33 cellular contexts compared by ENCODE assay signal in genomic region chr14:24363401-24363800, GRCh38. TPM values are rescaled to one million over a fixed set of nuclear protein-coding genes. Genes with fewer than 3 reads are reported as not detected.
"Had no signal": no experiment of that assay in that cellular context is flagged by ENCODE, and none has a peak within 500 bp of the region (broad histone marks: within the 10 kb centered on the region; RNA-seq: fewer than 3 reads in every experiment).

No MANE protein-coding gene starts in this region.

- H3K27ac ChIP-seq: adrenal gland, ascending aorta, body of pancreas, brain microvascular endothelial cell, breast epithelium, cardiac muscle cell had no signal

- H3K36me3 ChIP-seq: adrenal gland, ascending aorta, brain microvascular endothelial cell, breast epithelium, cardiac muscle cell had no signal

- H3K27me3 ChIP-seq: adrenal gland, ascending aorta, body of pancreas, brain microvascular endothelial cell, breast epithelium had no signal

- H3K4me3 ChIP-seq: adrenal gland, ascending aorta, body of pancreas, breast epithelium, cardiac muscle cell had no signal

- H3K9me3 ChIP-seq: adrenal gland, ascending aorta, body of pancreas, breast epithelium had no signal

- DNase-seq: activated effector memory CD4-positive, alpha-beta T cell treated with anti-CD3 and anti-CD28 coated beads, Interleukin-2, amount 50 U/mL, for 16 hours; activated effector memory CD4-positive, alpha-beta T cell treated with Interleukin-2 at 50 U/mL for 16 hours; activated gamma-delta T cell; activated gamma-delta T cell treated with Interleukin-2 at 50 U/mL for 16 hours; activated naive CD4-positive, alpha-beta T cell; activated naive CD4-positive, alpha-beta T cell treated with anti-CD3 and anti-CD28 coated beads for 36 hours; activated naive CD4-positive, alpha-beta T cell treated with anti-CD3 and anti-CD28 coated beads, Interleukin-2, amount 10 ng/mL, durations not matched to agents 7 days and 5 days; activated naive CD4-positive, alpha-beta T cell treated with anti-CD3 and anti-CD28 coated beads, Interleukin-2, amount 50 U/mL, for 16 hours; activated naive CD4-positive, alpha-beta T cell treated with Interleukin-2 at 50 U/mL for 16 hours; activated naive CD8-positive, alpha-beta T cell treated with anti-CD3 and anti-CD28 coated beads for 36 hours; activated naive CD8-positive, alpha-beta T cell treated with anti-CD3 and anti-CD28 coated beads, Interleukin-2, amount 10 ng/mL, durations not matched to agents 7 days and 5 days; activated naive CD8-positive, alpha-beta T cell treated with anti-CD3 and anti-CD28 coated beads, Interleukin-2, amount 50 U/mL, for 24 hours; activated T-cell treated with anti-CD3 and anti-CD28 coated beads, Interleukin-2, amount 50 U/mL, for 1 hour; activated T-cell treated with anti-CD3 and anti-CD28 coated beads, Interleukin-2, amount 50 U/mL, for 24 hours; activated T-cell treated with anti-CD3 and anti-CD28 coated beads, Interleukin-2, amount 50 U/mL, for 4 hours; activated T-cell treated with anti-CD3 and anti-CD28 coated beads, Interleukin-2, amount 50 U/mL, for 48 hours; activated T-cell treated with anti-CD3 and anti-CD28 coated beads, Interleukin-2, amount 50 U/mL, for 72 hours; amniotic stem cell; amygdala; anterior cingulate cortex; aorta; body of pancreas; brain microvascular endothelial cell; caudate nucleus; central memory CD4-positive, alpha-beta T cell; cerebellar nuclear complex had no signal

- ATAC-seq: activated naive CD4-positive, alpha-beta T cell treated with anti-CD3 and anti-CD28 coated beads, Interleukin-2, amount 50 U/mL, for 72 hours; activated naive CD8-positive, alpha-beta T cell treated with anti-CD3 and anti-CD28 coated beads, Interleukin-2, amount 50 U/mL, for 24 hours; activated T-cell treated with anti-CD3 and anti-CD28 coated beads, Interleukin-2, amount 50 U/mL, for 4 hours; activated T-cell treated with anti-CD3 and anti-CD28 coated beads, Interleukin-2, amount 50 U/mL, for 72 hours; activated T-helper 17 cell treated with anti-CD3 and anti-CD28 coated beads, Interleukin-2, amount 50 U/mL, for 72 hours; body of pancreas had no signal

RNA-seq across cellular contexts. Expression of gene NFATC4, which starts 4.6 kb away (rescaled TPM):
- total RNA-seq: activated naive CD8-positive, alpha-beta T cell treated with anti-CD3 and anti-CD28 coated beads, Interleukin-2, amount 10 ng/mL, durations not matched to agents 7 days and 5 days; activated T-helper 1 cell treated with anti-CD3 and anti-CD28 coated beads, Interleukin-12 subunit alpha, Interleukin-12 subunit beta, Interleukin-2, Interleukin-4 antibody, amounts not matched to agents 30 ng/mL and 10 ng/mL and 1 ng/mL, durations not matched to agents 14 hours and 24 hours and 36 hours had no signal

RNA-seq across cellular contexts. Expression of gene RIPK3, which starts 23.6 kb away (rescaled TPM):
- polyA plus RNA-seq: cardiac muscle cell had no signal

RNA-seq across cellular contexts. Expression of gene ADCY4, which starts 28.5 kb away (rescaled TPM):
- polyA plus RNA-seq: cardiac muscle cell had no signal

RNA-seq across cellular contexts. Expression of gene NYNRIN, which starts 35.4 kb away (rescaled TPM):
- total RNA-seq: activated T-helper 1 cell treated with anti-CD3 and anti-CD28 coated beads, Interleukin-12 subunit alpha, Interleukin-12 subunit beta, Interleukin-2, Interleukin-4 antibody, amounts not matched to agents 30 ng/mL and 10 ng/mL and 1 ng/mL, durations not matched to agents 14 hours and 24 hours and 36 hours had no signal
